ENCODE assay signal across 22 cellular contexts in genomic region chr2:223416826-223417610, GRCh38.
DNase-seq lines count a peak whose midpoint lies in the region; ATAC-seq, FAIRE-seq and TF ChIP-seq lines count a peak whose summit lies in the region.
"Had no signal": no experiment of that assay in that cellular context is flagged by ENCODE, and none has a peak within 500 bp of the region (broad histone marks: within the 10 kb centered on the region; RNA-seq: fewer than 3 reads in every experiment).

No MANE protein-coding gene starts in this region.

- intact Hi-C loops in Right ventricle myocardium inferior (cut with DNase I) (no loop called here), cardiac septum (cut with DNase I) (no loop called here)

- no peak overlapping the region for H3K27ac Mint-ChIP-seq in CD8-positive, alpha-beta memory T cell
- H3K27ac Mint-ChIP-seq: T-helper 1 cell treated with Interleukin-12 subunit alpha and Interleukin-12 subunit beta and Interleukin-4 antibody, amounts not matched to agents 30 μg/mL and 1 μg/mL, for 36 hours had no signal

- no peak for FAIRE-seq in frontal cortex (lab: Jason Lieb, UNC)
- FAIRE-seq: A204.1, colon, endothelial cell of umbilical vein had no signal

- H3K27me3 Mint-ChIP-seq in CD8-positive, alpha-beta memory T cell, result no peaks in the 10 kb centered on the region

- H3K9me3 ChIP-seq in CD8-positive, alpha-beta memory T cell (ENCODE audit: low read length), result no peaks in the 10 kb centered on the region
- H3K9me3 ChIP-seq: heart right ventricle, sigmoid colon, transverse colon had no signal

- H3K27ac ChIP-seq in CD8-positive, alpha-beta memory T cell (ENCODE audit: low read depth, low read length), result no peak overlapping the region
- H3K27ac ChIP-seq: heart right ventricle had no signal

- POLR2A ChIA-PET in CD8-positive, alpha-beta memory T cell (lab: Charles Lee), result no interaction called here

- no peak for DNase-seq in Right ventricle myocardium inferior (ENCODE audit: missing footprints)
- no peak for DNase-seq in cardiac septum (ENCODE audit: low spot score)
- peak; percentile 44 for DNase-seq in fibroblast of mammary gland (ENCODE audit: low read depth)
- no peak for DNase-seq in omental fat pad (ENCODE audit: low spot score)
- DNase-seq in CD8-positive, alpha-beta memory T cell, result no peak
- DNase-seq in frontal cortex (ENCODE audit: low spot score in 2 of 2), result no peak
- DNase-seq in inferior parietal cortex (ENCODE audit: extremely low spot score), result no peak
- DNase-seq in activated gamma-delta T cell treated with Interleukin-2 at 50 U/mL for 16 hours, result no peak
- DNase-seq: amniotic stem cell; KBM-7; midbrain; NCI-H1092; sigmoid colon; stimulated activated CD4-positive, alpha-beta T cell treated with anti-CD3 and anti-CD28 coated beads, Interleukin-4, amount 100 ng/mL, for 1 hour; stimulated activated CD8-positive, alpha-beta memory T cell treated with anti-CD3 and anti-CD28 coated beads, Interleukin-4, amount 100 ng/mL, for 48 hours; transverse colon had no signal

- no peaks in the 10 kb centered on the region for H3K27me3 ChIP-seq in CD8-positive, alpha-beta memory T cell (ENCODE audit: insufficient read depth, low read length, poor library complexity, severe bottlenecking)
- H3K27me3 ChIP-seq: heart right ventricle, sigmoid colon, transverse colon had no signal

- ATAC-seq in Right ventricle myocardium inferior (peak; percentile 63), omental fat pad (ENCODE audit: low FRiP score) (peak; percentile 61)
- ATAC-seq: activated CD4-positive, CD25-positive, alpha-beta regulatory T cell treated with anti-CD3 and anti-CD28 coated beads, Interleukin-2, amount 50 U/mL, for 24 hours had no signal

- H3K4me3 Mint-ChIP-seq in CD8-positive, alpha-beta memory T cell, result no peak overlapping the region
- H3K4me3 Mint-ChIP-seq: T-helper 1 cell treated with Interleukin-12 subunit alpha and Interleukin-12 subunit beta and Interleukin-4 antibody, amounts not matched to agents 30 μg/mL and 1 μg/mL, for 36 hours had no signal

- H3K4me1 ChIP-seq in CD8-positive, alpha-beta memory T cell (ENCODE audit: insufficient read depth, low read length), result no peaks in the 10 kb centered on the region
- H3K4me1 ChIP-seq: heart right ventricle, transverse colon had no signal

- H3K4me1 Mint-ChIP-seq in CD8-positive, alpha-beta memory T cell, result no peaks in the 10 kb centered on the region

- H3K36me3 ChIP-seq in CD8-positive, alpha-beta memory T cell (ENCODE audit: insufficient read depth, low read length), result no peaks in the 10 kb centered on the region
- H3K36me3 ChIP-seq: heart right ventricle, sigmoid colon, transverse colon had no signal

- H3K4me3 ChIP-seq in fibroblast of mammary gland (ENCODE audit: control insufficient read depth, low read depth, low read length), result no peak overlapping the region
- no peak overlapping the region for H3K4me3 ChIP-seq in CD8-positive, alpha-beta memory T cell (ENCODE audit: low read length)
- H3K4me3 ChIP-seq: heart right ventricle, sigmoid colon, transverse colon had no signal

- no peaks in the 10 kb centered on the region for H3K36me3 Mint-ChIP-seq in CD8-positive, alpha-beta memory T cell

- TF ChIP-seq CTCF in fibroblast of mammary gland (conservative IDR thresholded peaks at IDR 0.05; ENCODE audit: control insufficient read depth, insufficient read depth, low read depth, low read length) (no peak), omental fat pad (IDR thresholded peaks at IDR 0.05) (no peak)

- H3K9me3 Mint-ChIP-seq in CD8-positive, alpha-beta memory T cell, result peaks cover 0 to 10% (median 0%) of the 10 kb centered on the region in 5 donors

- CTCF ChIA-PET in CD8-positive, alpha-beta memory T cell (lab: Charles Lee), result no interaction called here
